ENCODE assay signal across 8 cellular contexts in genomic region chr1:27388337-27389005, GRCh38. TPM values are rescaled to one million over a fixed set of nuclear protein-coding genes. Genes with fewer than 3 reads are reported as not detected.
DNase-seq lines count a peak whose midpoint lies in the region; ATAC-seq and TF ChIP-seq lines count a peak whose summit lies in the region.

No MANE protein-coding gene starts in this region.

- H3K27ac ChIP-seq in lung (ENCODE audit: low read depth in 1 of 2, low read length in 1 of 2): peak overlapping the region; percentile 14 to 50

- H3K4me1 Mint-ChIP-seq in WTC11: peaks cover 18% of the 10 kb centered on the region

- ATAC-seq in WTC11 (peak; percentile 25), lung (ENCODE audit: insufficient read depth, low FRiP score) (no peak), GM19455 (IDR thresholded peaks at IDR 0.05; ENCODE audit: unreplicated experiment) (no peak)

- H3K9me3 Mint-ChIP-seq in WTC11: no peaks in the 10 kb centered on the region

- WGBS in lung, 2 donors: 48 to 49% methylated on average over 5 of the region's 5 CpGs

- H3K36me3 ChIP-seq in lung (ENCODE audit: control insufficient read depth in 2 of 2, insufficient read depth in 2 of 2, low read length in 2 of 2): no peaks in the 10 kb centered on the region

- DNase-seq in GM10266 (ENCODE audit: extremely low spot score) (peak; percentile 83), NCI-H1105 treated with DMSO at 0.1 percent for 48 hours (lab: John Stamatoyannopoulos, UW) (peak; percentile 58), WTC11 (ENCODE audit: low spot score) (peak; percentile 91), cardiac fibroblast (ENCODE audit: low read depth in 2 of 2) (peak; percentile 51 to 57), lung (ENCODE audit: low spot score) (peak; percentile 78), posterior vena cava (ENCODE audit: low spot score) (no peak)
- DNase-seq in stimulated activated CD8-positive, alpha-beta memory T cell treated with anti-CD3 and anti-CD28 coated beads, Interleukin-4, amount 100 ng/mL, for 4 hours (ENCODE audit: low read depth in 2 of 2, low spot score in 1 of 2): peak; percentile 45 to 65

- peaks cover 13% of the 10 kb centered on the region; the same call in 1 of the 2 replicates for H3K27me3 Mint-ChIP-seq in WTC11 (ENCODE audit: low read depth)

- H3K36me3 Mint-ChIP-seq in WTC11: no peaks in the 10 kb centered on the region

- POLR2A ChIA-PET in WTC11 (lab: Charles Lee): no interaction called here

- H3K4me3 Mint-ChIP-seq in WTC11: no peak overlapping the region

- H3K27ac Mint-ChIP-seq in WTC11: no peak overlapping the region

- H3K4me1 ChIP-seq in lung (ENCODE audit: control insufficient read depth in 2 of 2, insufficient read depth in 2 of 2, low read length in 2 of 2): peaks cover 0 to 15% of the 10 kb centered on the region in 2 donors

- no peaks in the 10 kb centered on the region for H3K27me3 ChIP-seq in lung (ENCODE audit: control insufficient read depth, insufficient read depth)

- intact Hi-C loops in posterior vena cava (cut with DNase I): loop anchor here in 1 of 2 donors (5.0 kb wide), 2 partner anchors 86 to 1776 kb away; no protein-coding TSS in a partner anchor

- CTCF ChIA-PET in WTC11 (lab: Charles Lee): interaction anchor here (0.6 to 13.1 kb wide), 14 partner anchors 9 to 286 kb away, joined by 3 to 260 read pairs (median 5); partner anchors contain the start of gene MAP3K6

- TF ChIP-seq CTCF in GM10266 (IDR thresholded peaks at IDR 0.05; ENCODE audit: control insufficient read depth, insufficient read depth, low read depth, missing control alignments): peak; percentile 95
- peak; percentile 96 for TF ChIP-seq CTCF in WTC11 (IDR thresholded peaks at IDR 0.05)
- peak; percentile 92 for TF ChIP-seq CTCF in cardiac fibroblast (IDR thresholded peaks at IDR 0.05; ENCODE audit: low read depth, low read length)
- TF ChIP-seq CTCF in lung (IDR thresholded peaks at IDR 0.05; ENCODE audit: control extremely low read depth, extremely low read depth): peak; percentile 81

- H3K4me3 ChIP-seq in cardiac fibroblast (replicated peaks in 1 of 2; ENCODE audit: low read depth in 2 of 2, low read length in 2 of 2) (no peak overlapping the region), lung (no peak overlapping the region)

- no peaks in the 10 kb centered on the region for H3K9me3 ChIP-seq in lung (ENCODE audit: control insufficient read depth in 2 of 2, insufficient read depth in 1 of 2, low read length in 1 of 2)

TF ChIP-seq in WTC11, 78 proteins besides CTCF, POLR2A, EP300 and RAD21:
- no peak for TF ChIP-seq ZNF396 (CRISPR knock-in tag; IDR thresholded peaks at IDR 0.05; ENCODE audit: borderline replicate concordance)
- TF ChIP-seq ZNF121 (CRISPR knock-in tag; IDR thresholded peaks at IDR 0.05): no peak
- TF ChIP-seq TEAD1 (CRISPR knock-in tag; IDR thresholded peaks at IDR 0.05): no peak
- no peak for TF ChIP-seq NFYB (CRISPR knock-in tag; conservative IDR thresholded peaks at IDR 0.05; ENCODE audit: low read depth)
- TF ChIP-seq USF1 (CRISPR knock-in tag; IDR thresholded peaks at IDR 0.05): no peak

RNA-seq across cellular contexts. Expression of gene GPR3, which starts 4.0 kb away (rescaled TPM):
- total RNA-seq in WTC11 (2021): 7.8 to 12.4 TPM (median 7.8 TPM) in 3 replicates
- under 1 TPM; 0.51 to 0.58 TPM for total RNA-seq in lung
- polyA plus RNA-seq in lung: 1 to 10 TPM; 1.3 to 1.8 TPM
- 1 to 10 TPM in 1 of 2 donors, under 1 TPM in 1; 0.37 to 1.2 TPM for total RNA-seq in posterior vena cava

RNA-seq across cellular contexts. Expression of gene CD164L2, which starts 5.3 kb away (rescaled TPM):
- total RNA-seq in WTC11 (2021) (3.0 to 5.5 TPM (median 4.3 TPM) in 3 replicates), lung (10 to 100 TPM in 1 of 2 donors, 1 to 10 TPM in 1; 6.3 to 19.8 TPM), posterior vena cava (not detected)
- 10 to 100 TPM in 1 of 2 donors, 1 to 10 TPM in 1; 6.8 to 11.0 TPM for polyA plus RNA-seq in lung

RNA-seq across cellular contexts. Expression of gene FCN3, which starts 13.8 kb away (rescaled TPM):
- total RNA-seq in WTC11 (2021) (0.98 to 1.6 TPM (median 1.3 TPM) in 3 replicates), lung (100 to 1,000 TPM in 1 of 2 donors, 10 to 100 TPM in 1; 36.6 to 611 TPM), posterior vena cava (10 to 100 TPM; 10.4 to 11.6 TPM)
- polyA plus RNA-seq in lung: 100 to 1,000 TPM; 452 to 489 TPM

RNA-seq across cellular contexts. Expression of gene MAP3K6, which starts 21.7 kb away (rescaled TPM):
- total RNA-seq in WTC11 (2021) (13.3 to 15.0 TPM (median 14.0 TPM) in 3 replicates), lung (10 to 100 TPM; 17.0 to 96.6 TPM), posterior vena cava (10 to 100 TPM; 72.8 to 94.3 TPM)
- 10 to 100 TPM; 53.1 to 72.5 TPM for polyA plus RNA-seq in lung

RNA-seq across cellular contexts. Expression of gene SYTL1, which starts 46.6 kb away (rescaled TPM):
- total RNA-seq in WTC11 (2021): 18.0 to 19.7 TPM (median 18.5 TPM) in 3 replicates
- total RNA-seq in lung: 10 to 100 TPM; 10.5 to 58.0 TPM
- polyA plus RNA-seq in lung: 10 to 100 TPM; 27.7 to 41.6 TPM
- total RNA-seq in posterior vena cava: 1 to 10 TPM; 1.6 to 1.9 TPM
